Comparison of ENCODE assay signal across 1 cellular context in the genomic region with DNA sequence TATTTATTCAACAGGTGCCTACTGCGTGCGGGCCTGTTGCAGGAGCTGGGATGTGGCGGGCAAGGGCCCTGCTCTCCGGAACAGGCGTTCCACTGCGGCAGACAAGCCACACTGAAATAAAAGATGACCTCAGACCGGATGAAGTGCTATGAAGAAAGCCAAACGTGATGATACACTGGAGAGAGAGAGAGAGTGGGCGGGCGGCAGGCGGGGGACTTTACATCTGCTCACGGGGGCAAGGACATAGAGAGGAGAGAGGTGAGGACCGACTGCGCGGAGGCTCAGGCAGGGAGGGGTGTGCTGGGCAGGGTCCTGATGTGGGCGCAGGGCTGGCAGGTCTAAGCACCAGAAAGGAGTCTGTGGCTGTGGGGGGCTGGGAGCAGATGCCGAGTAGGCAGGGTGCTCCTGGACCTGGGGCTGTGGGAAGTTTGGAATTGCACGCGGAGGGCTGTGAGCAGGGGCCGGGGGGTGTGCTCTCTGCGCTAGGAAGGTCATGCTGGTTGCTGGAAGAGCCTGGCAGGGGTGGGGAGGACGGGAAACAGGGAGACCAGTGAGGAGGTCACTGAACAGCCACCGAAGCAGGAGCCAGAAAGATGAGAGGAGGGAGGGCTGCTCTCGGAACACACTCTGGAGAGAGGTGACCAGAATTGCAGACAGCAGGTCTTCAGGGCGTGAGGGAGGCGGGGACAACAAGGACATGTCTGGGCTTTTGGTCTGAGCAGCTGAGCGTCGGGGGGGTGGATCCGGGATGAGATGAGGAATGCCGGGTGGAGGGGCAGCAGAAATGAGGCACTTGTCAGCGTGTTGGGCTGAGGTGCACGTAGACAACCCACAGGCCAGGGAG.
A peak's percentile ranks its signal among the peaks of the same experiment; 100 is the strongest.
TF ChIP-seq lines count a peak whose summit lies in the region.

No MANE protein-coding gene starts in this region.

TF ChIP-seq in HepG2, 621 proteins besides CTCF, POLR2A, EP300 and RAD21 (continued from another document and continues in another):
- TF ChIP-seq, protein P1, sequence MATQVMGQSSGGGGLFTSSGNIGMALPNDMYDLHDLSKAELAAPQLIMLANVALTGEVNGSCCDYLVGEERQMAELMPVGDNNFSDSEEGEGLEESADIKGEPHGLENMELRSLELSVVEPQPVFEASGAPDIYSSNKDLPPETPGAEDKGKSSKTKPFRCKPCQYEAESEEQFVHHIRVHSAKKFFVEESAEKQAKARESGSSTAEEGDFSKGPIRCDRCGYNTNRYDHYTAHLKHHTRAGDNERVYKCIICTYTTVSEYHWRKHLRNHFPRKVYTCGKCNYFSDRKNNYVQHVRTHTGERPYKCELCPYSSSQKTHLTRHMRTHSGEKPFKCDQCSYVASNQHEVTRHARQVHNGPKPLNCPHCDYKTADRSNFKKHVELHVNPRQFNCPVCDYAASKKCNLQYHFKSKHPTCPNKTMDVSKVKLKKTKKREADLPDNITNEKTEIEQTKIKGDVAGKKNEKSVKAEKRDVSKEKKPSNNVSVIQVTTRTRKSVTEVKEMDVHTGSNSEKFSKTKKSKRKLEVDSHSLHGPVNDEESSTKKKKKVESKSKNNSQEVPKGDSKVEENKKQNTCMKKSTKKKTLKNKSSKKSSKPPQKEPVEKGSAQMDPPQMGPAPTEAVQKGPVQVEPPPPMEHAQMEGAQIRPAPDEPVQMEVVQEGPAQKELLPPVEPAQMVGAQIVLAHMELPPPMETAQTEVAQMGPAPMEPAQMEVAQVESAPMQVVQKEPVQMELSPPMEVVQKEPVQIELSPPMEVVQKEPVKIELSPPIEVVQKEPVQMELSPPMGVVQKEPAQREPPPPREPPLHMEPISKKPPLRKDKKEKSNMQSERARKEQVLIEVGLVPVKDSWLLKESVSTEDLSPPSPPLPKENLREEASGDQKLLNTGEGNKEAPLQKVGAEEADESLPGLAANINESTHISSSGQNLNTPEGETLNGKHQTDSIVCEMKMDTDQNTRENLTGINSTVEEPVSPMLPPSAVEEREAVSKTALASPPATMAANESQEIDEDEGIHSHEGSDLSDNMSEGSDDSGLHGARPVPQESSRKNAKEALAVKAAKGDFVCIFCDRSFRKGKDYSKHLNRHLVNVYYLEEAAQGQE (IDR thresholded peaks at IDR 0.05; ENCODE audit: borderline replicate concordance in 1 of 2, low read depth in 1 of 2, low read length in 2 of 2), result no peak
- TF ChIP-seq RFXANK (CRISPR knock-in tag; IDR thresholded peaks at IDR 0.05), result no peak
- TF ChIP-seq ZNF788 (CRISPR knock-in tag; IDR thresholded peaks at IDR 0.05; ENCODE audit: borderline replicate concordance), result peak; percentile 88
- TF ChIP-seq ZNF564 (CRISPR knock-in tag; IDR thresholded peaks at IDR 0.05), result peak; percentile 57; the same call in 1 of the 2 replicates
- no peak for TF ChIP-seq MTA3 (CRISPR knock-in tag; IDR thresholded peaks at IDR 0.05)
- no peak for TF ChIP-seq ZNF282 (IDR thresholded peaks at IDR 0.05; ENCODE audit: partially characterized antibody)
- 0 out of 2 replicates have a peak, but pooled peaks have one; percentile 8 for TF ChIP-seq NAIF1 (CRISPR knock-in tag; IDR thresholded peaks at IDR 0.05; ENCODE audit: borderline replicate concordance)
- no peak; the same call in 1 of the 2 replicates for TF ChIP-seq ZNF431 (CRISPR knock-in tag; IDR thresholded peaks at IDR 0.05; ENCODE audit: borderline replicate concordance, low read depth)
- TF ChIP-seq, protein P2, sequence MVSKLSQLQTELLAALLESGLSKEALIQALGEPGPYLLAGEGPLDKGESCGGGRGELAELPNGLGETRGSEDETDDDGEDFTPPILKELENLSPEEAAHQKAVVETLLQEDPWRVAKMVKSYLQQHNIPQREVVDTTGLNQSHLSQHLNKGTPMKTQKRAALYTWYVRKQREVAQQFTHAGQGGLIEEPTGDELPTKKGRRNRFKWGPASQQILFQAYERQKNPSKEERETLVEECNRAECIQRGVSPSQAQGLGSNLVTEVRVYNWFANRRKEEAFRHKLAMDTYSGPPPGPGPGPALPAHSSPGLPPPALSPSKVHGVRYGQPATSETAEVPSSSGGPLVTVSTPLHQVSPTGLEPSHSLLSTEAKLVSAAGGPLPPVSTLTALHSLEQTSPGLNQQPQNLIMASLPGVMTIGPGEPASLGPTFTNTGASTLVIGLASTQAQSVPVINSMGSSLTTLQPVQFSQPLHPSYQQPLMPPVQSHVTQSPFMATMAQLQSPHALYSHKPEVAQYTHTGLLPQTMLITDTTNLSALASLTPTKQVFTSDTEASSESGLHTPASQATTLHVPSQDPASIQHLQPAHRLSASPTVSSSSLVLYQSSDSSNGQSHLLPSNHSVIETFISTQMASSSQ (IDR thresholded peaks at IDR 0.05; ENCODE audit: low read depth), result no peak
- TF ChIP-seq, protein P2 (CRISPR knock-in tag; IDR thresholded peaks at IDR 0.05; ENCODE audit: borderline replicate concordance), result no peak; the same call in 1 of the 2 replicates
- 0 out of 2 replicates have a peak, but pooled peaks have one; percentile 25 for TF ChIP-seq CHD2 (IDR thresholded peaks at IDR 0.05; ENCODE audit: low read depth, low read length)
- peak; percentile 80 for TF ChIP-seq ZBTB21 (CRISPR knock-in tag; IDR thresholded peaks at IDR 0.05)
- TF ChIP-seq, protein P3, sequence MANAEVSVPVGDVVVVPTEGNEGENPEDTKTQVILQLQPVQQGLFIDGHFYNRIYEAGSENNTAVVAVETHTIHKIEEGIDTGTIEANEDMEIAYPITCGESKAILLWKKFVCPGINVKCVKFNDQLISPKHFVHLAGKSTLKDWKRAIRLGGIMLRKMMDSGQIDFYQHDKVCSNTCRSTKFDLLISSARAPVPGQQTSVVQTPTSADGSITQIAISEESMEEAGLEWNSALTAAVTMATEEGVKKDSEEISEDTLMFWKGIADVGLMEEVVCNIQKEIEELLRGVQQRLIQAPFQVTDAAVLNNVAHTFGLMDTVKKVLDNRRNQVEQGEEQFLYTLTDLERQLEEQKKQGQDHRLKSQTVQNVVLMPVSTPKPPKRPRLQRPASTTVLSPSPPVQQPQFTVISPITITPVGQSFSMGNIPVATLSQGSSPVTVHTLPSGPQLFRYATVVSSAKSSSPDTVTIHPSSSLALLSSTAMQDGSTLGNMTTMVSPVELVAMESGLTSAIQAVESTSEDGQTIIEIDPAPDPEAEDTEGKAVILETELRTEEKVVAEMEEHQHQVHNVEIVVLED (CRISPR knock-in tag; IDR thresholded peaks at IDR 0.05; ENCODE audit: borderline replicate concordance), result peak; percentile 61; the same call in 1 of the 2 replicates
- peak; percentile 37; the same call in 1 of the 2 replicates for TF ChIP-seq ZNF619 (CRISPR knock-in tag; IDR thresholded peaks at IDR 0.05)
- TF ChIP-seq ZNF879 (CRISPR knock-in tag; IDR thresholded peaks at IDR 0.05), result peak; percentile 96; the same call in 1 of the 2 replicates
- peak; percentile 10 for TF ChIP-seq ASH2L (IDR thresholded peaks at IDR 0.05; ENCODE audit: insufficient read length, low read depth, low read length)
- TF ChIP-seq ZNF138 (CRISPR knock-in tag; IDR thresholded peaks at IDR 0.05; ENCODE audit: low read depth), result no peak
- TF ChIP-seq JUN (CRISPR knock-in tag; IDR thresholded peaks at IDR 0.05), result peak; percentile 93
- TF ChIP-seq ZNF264 (CRISPR knock-in tag; IDR thresholded peaks at IDR 0.05), result no peak
- TF ChIP-seq, protein P4, sequence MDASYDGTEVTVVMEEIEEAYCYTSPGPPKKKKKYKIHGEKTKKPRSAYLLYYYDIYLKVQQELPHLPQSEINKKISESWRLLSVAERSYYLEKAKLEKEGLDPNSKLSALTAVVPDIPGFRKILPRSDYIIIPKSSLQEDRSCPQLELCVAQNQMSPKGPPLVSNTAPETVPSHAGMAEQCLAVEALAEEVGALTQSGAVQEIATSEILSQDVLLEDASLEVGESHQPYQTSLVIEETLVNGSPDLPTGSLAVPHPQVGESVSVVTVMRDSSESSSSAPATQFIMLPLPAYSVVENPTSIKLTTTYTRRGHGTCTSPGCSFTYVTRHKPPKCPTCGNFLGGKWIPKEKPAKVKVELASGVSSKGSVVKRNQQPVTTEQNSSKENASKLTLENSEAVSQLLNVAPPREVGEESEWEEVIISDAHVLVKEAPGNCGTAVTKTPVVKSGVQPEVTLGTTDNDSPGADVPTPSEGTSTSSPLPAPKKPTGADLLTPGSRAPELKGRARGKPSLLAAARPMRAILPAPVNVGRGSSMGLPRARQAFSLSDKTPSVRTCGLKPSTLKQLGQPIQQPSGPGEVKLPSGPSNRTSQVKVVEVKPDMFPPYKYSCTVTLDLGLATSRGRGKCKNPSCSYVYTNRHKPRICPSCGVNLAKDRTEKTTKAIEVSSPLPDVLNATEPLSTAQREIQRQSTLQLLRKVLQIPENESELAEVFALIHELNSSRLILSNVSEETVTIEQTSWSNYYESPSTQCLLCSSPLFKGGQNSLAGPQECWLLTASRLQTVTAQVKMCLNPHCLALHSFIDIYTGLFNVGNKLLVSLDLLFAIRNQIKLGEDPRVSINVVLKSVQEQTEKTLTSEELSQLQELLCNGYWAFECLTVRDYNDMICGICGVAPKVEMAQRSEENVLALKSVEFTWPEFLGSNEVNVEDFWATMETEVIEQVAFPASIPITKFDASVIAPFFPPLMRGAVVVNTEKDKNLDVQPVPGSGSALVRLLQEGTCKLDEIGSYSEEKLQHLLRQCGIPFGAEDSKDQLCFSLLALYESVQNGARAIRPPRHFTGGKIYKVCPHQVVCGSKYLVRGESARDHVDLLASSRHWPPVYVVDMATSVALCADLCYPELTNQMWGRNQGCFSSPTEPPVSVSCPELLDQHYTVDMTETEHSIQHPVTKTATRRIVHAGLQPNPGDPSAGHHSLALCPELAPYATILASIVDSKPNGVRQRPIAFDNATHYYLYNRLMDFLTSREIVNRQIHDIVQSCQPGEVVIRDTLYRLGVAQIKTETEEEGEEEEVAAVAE (CRISPR knock-in tag; IDR thresholded peaks at IDR 0.05; ENCODE audit: borderline replicate concordance), result no peak; the same call in 1 of the 2 replicates
- TF ChIP-seq ZNF773 (CRISPR knock-in tag; IDR thresholded peaks at IDR 0.05; ENCODE audit: borderline replicate concordance), result no peak
- TF ChIP-seq, protein P5, sequence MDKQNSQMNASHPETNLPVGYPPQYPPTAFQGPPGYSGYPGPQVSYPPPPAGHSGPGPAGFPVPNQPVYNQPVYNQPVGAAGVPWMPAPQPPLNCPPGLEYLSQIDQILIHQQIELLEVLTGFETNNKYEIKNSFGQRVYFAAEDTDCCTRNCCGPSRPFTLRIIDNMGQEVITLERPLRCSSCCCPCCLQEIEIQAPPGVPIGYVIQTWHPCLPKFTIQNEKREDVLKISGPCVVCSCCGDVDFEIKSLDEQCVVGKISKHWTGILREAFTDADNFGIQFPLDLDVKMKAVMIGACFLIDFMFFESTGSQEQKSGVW (CRISPR knock-in tag; IDR thresholded peaks at IDR 0.05; ENCODE audit: borderline replicate concordance), result no peak
- TF ChIP-seq, protein P6, sequence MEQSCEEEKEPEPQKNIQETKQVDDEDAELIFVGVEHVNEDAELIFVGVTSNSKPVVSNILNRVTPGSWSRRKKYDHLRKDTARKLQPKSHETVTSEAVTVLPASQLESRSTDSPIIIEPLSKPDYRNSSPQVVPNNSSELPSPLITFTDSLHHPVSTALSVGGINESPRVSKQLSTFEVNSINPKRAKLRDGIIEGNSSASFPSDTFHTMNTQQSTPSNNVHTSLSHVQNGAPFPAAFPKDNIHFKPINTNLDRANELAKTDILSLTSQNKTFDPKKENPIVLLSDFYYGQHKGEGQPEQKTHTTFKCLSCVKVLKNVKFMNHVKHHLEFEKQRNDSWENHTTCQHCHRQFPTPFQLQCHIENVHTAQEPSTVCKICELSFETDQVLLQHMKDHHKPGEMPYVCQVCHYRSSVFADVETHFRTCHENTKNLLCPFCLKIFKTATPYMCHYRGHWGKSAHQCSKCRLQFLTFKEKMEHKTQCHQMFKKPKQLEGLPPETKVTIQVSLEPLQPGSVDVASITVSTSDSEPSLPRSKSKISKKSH (CRISPR knock-in tag; IDR thresholded peaks at IDR 0.05; ENCODE audit: borderline replicate concordance), result peak; percentile 15; the same call in 1 of the 2 replicates
- peak; percentile 66 for TF ChIP-seq FOSL2 (CRISPR knock-in tag; IDR thresholded peaks at IDR 0.05)
- no peak for TF ChIP-seq SIN3B (IDR thresholded peaks at IDR 0.05; ENCODE audit: low read length)
- TF ChIP-seq FOXJ3 (CRISPR knock-in tag; IDR thresholded peaks at IDR 0.05; ENCODE audit: borderline replicate concordance), result no peak
- peak; percentile 37; the same call in 1 of the 2 replicates for TF ChIP-seq TGIF2 (CRISPR knock-in tag; IDR thresholded peaks at IDR 0.05)
- TF ChIP-seq, protein P7, sequence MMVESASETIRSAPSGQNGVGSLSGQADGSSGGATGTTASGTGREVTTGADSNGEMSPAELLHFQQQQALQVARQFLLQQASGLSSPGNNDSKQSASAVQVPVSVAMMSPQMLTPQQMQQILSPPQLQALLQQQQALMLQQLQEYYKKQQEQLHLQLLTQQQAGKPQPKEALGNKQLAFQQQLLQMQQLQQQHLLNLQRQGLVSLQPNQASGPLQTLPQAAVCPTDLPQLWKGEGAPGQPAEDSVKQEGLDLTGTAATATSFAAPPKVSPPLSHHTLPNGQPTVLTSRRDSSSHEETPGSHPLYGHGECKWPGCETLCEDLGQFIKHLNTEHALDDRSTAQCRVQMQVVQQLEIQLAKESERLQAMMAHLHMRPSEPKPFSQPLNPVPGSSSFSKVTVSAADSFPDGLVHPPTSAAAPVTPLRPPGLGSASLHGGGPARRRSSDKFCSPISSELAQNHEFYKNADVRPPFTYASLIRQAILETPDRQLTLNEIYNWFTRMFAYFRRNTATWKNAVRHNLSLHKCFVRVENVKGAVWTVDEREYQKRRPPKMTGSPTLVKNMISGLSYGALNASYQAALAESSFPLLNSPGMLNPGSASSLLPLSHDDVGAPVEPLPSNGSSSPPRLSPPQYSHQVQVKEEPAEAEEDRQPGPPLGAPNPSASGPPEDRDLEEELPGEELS (CRISPR knock-in tag; IDR thresholded peaks at IDR 0.05), result peak; percentile 47; the same call in 1 of the 2 replicates
- peak; percentile 92; the same call in 1 of the 2 replicates for TF ChIP-seq ZNF333 (CRISPR knock-in tag; IDR thresholded peaks at IDR 0.05; ENCODE audit: borderline replicate concordance)
- TF ChIP-seq ZNF160 (CRISPR knock-in tag; IDR thresholded peaks at IDR 0.05), result peak; percentile 67
- TF ChIP-seq ZNF652 (CRISPR knock-in tag; IDR thresholded peaks at IDR 0.05; ENCODE audit: borderline replicate concordance, low read depth), result no peak
